In genomic region chr2:238242731-238243495, GRCh38 we compare ENCODE assay signal across 11 cellular contexts. TPM values are rescaled to one million over a fixed set of nuclear protein-coding genes. Genes with fewer than 3 reads are reported as not detected.
DNase-seq lines count a peak whose midpoint lies in the region; ATAC-seq and TF ChIP-seq lines count a peak whose summit lies in the region.
"Had no signal": no experiment of that assay in that cellular context is flagged by ENCODE, and none has a peak within 500 bp of the region (broad histone marks: within the 10 kb centered on the region; RNA-seq: fewer than 3 reads in every experiment).

No MANE protein-coding gene starts in this region.

- peaks cover 7 to 26% (median 11%) of the 10 kb centered on the region in 3 donors for H3K36me3 Mint-ChIP-seq in immature natural killer cell

- H3K27me3 Mint-ChIP-seq in immature natural killer cell (ENCODE audit: low read depth in 3 of 3): peaks cover 2 to 7% (median 3%) of the 10 kb centered on the region in 3 donors

- TF ChIP-seq CTCF in VCaP (conservative IDR thresholded peaks at IDR 0.05) (no peak), vagina (IDR thresholded peaks at IDR 0.05) (no peak)

- H3K9me3 ChIP-seq in vagina: no peaks in the 10 kb centered on the region

- ATAC-seq in Right ventricle myocardium inferior (peak; percentile 42), left lobe of liver (peak; percentile 27), HG02973 (IDR thresholded peaks at IDR 0.05; ENCODE audit: unreplicated experiment) (no peak)
- ATAC-seq: activated T-cell treated with anti-CD3 and anti-CD28 coated beads, Interleukin-2, amount 50 U/mL, for 4 hours had no signal

- H3K36me3 ChIP-seq in vagina: peaks cover 0 to 17% of the 10 kb centered on the region in 2 donors

- H3K27ac ChIP-seq in VCaP (peak overlapping the region; percentile 84), vagina (peak overlapping the region; percentile 20)

- intact Hi-C loops in Right ventricle myocardium inferior (cut with DNase I): loop anchor here (2.0 to 5.0 kb wide), 2 partner anchors 40 to 386 kb away; partner anchors contain the start of genes ILKAP and RAMP1
- intact Hi-C loops in cardiac septum (cut with DNase I): loop anchor here (10.0 kb wide), 1 partner anchor 178 kb away; the partner anchor contains the start of gene SCLY
- intact Hi-C loops in vagina (cut with DNase I): loop anchor here (10.0 kb wide), 1 partner anchor 178 kb away; the partner anchor contains the start of gene SCLY

- no peaks in the 10 kb centered on the region for H3K27me3 ChIP-seq in vagina

- no peak overlapping the region for H3K4me3 Mint-ChIP-seq in immature natural killer cell
- H3K4me3 Mint-ChIP-seq: activated T-cell treated with anti-CD3 and anti-CD28 coated beads, Interleukin-2, amount 50 U/mL, for 4 hours had no signal

- peaks cover 14% of the 10 kb centered on the region for H3K4me1 ChIP-seq in vagina

- TF ChIP-seq POLR2A in vagina (IDR thresholded peaks at IDR 0.05): no peak

- no peak overlapping the region for H3K27ac Mint-ChIP-seq in immature natural killer cell

- no peak for DNase-seq in Right ventricle myocardium inferior (ENCODE audit: missing footprints)
- DNase-seq in cardiac septum (ENCODE audit: low spot score): no peak
- peak; percentile 44 for DNase-seq in left lobe of liver (ENCODE audit: low spot score)
- no peak for DNase-seq in vagina (ENCODE audit: extremely low spot score in 2 of 2)
- DNase-seq in immature natural killer cell: no peak
- no peak for DNase-seq in putamen (ENCODE audit: low spot score)
- DNase-seq: activated T-cell treated with anti-CD3 and anti-CD28 coated beads, Interleukin-2, amount 50 U/mL, for 4 hours; cortex of kidney; nucleus accumbens had no signal

- H3K4me1 Mint-ChIP-seq in immature natural killer cell: peaks cover 0 to 10% of the 10 kb centered on the region in 2 donors

- H3K4me3 ChIP-seq in vagina: no peak overlapping the region

- H3K9me3 Mint-ChIP-seq in immature natural killer cell: no peaks in the 10 kb centered on the region
- H3K9me3 Mint-ChIP-seq: activated T-cell treated with anti-CD3 and anti-CD28 coated beads, Interleukin-2, amount 50 U/mL, for 4 hours had no signal

RNA-seq across cellular contexts. Expression of gene HES6, which starts 3.1 kb away (rescaled TPM):
- total RNA-seq in Right ventricle myocardium inferior: 4.3 TPM
- total RNA-seq in cardiac septum: 2.7 TPM
- total RNA-seq in left lobe of liver: 5.3 TPM
- total RNA-seq in vagina: 8.6 TPM
- 10 to 100 TPM; 27.3 to 36.5 (median 34.5) TPM for polyA plus RNA-seq in immature natural killer cell

RNA-seq across cellular contexts. Expression of gene ILKAP, which starts 39.4 kb away (rescaled TPM):
- total RNA-seq in Right ventricle myocardium inferior (26.2 TPM), cardiac septum (29.5 TPM), left lobe of liver (20.1 TPM), vagina (62.6 TPM)
- 10 to 100 TPM; 59.2 to 82.8 (median 59.3) TPM for polyA plus RNA-seq in immature natural killer cell

RNA-seq across cellular contexts. Expression of gene PER2, which starts 45.5 kb away (rescaled TPM):
- total RNA-seq in Right ventricle myocardium inferior: 4.7 TPM
- total RNA-seq in cardiac septum: 13.0 TPM
- 8.0 TPM for total RNA-seq in left lobe of liver
- total RNA-seq in vagina: 21.1 TPM
- polyA plus RNA-seq in immature natural killer cell: 1 to 10 TPM; 1.0 to 8.5 (median 7.2) TPM
